17 cellular contexts compared by ENCODE assay signal in the genomic region with DNA sequence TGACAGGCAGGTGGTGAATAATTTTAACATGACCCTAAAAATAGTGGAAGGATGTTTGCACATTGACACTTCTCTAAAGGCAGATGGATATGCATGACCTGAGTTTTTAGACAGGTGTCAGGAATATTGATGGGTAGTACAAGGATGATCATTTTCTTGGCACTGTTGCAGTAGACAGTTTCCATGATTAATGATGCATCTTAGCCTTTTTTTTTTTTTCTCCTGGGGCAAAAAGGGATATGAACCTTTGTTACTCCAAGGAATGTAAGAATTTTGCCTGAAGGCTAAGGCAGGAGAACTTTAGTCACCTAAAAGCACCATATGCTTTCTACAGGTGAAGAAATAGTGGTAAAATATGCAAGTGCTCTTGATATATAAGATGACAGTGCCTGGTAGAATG.
DNase-seq lines count a peak whose midpoint lies in the region; ATAC-seq, FAIRE-seq and TF ChIP-seq lines count a peak whose summit lies in the region.
"Had no signal": no experiment of that assay in that cellular context is flagged by ENCODE, and none has a peak within 500 bp of the region (broad histone marks: within the 10 kb centered on the region; RNA-seq: fewer than 3 reads in every experiment).

No MANE protein-coding gene starts in this region.

- DNase-seq in Caki2 (ENCODE audit: low read depth), result peak; percentile 40
- peak; percentile 74 for DNase-seq in NCI-H146 (lab: John Stamatoyannopoulos, UW)
- peak in 1 of 2 experiments; percentile 36 for DNase-seq in PC-9
- peak; percentile 29 for DNase-seq in myocyte (ENCODE audit: low read depth)
- DNase-seq in GM03348 (ENCODE audit: low spot score), result no peak
- no peak for DNase-seq in GM19239 (ENCODE audit: insufficient read length, low spot score)
- DNase-seq: ACHN; CD4-positive, CD25-positive, alpha-beta regulatory T cell; H9; NCI-H1694 treated with DMSO at 0.1 percent for 48 hours; NCI-H526; SIG-M5; T-helper 17 cell had no signal

- no peaks in the 10 kb centered on the region for H3K79me2 ChIP-seq in PC-9 (ENCODE audit: low read depth)

- H3K9me3 ChIP-seq in PC-9 (ENCODE audit: insufficient read depth, low read depth) (no peaks in the 10 kb centered on the region), gastroesophageal sphincter (no peaks in the 10 kb centered on the region)

- H3K27ac ChIP-seq in PC-9 (0 out of 2 replicates have a peak overlapping the region, but pooled peaks have one; percentile 12), gastroesophageal sphincter (no peak overlapping the region)

- H3K4me2 ChIP-seq in PC-9, result 0 out of 2 replicates have a peak overlapping the region, but pooled peaks have one; percentile 7

- POLR2A ChIA-PET in PC-9 (lab: Charles Lee; ENCODE audit: unreplicated experiment), result no interaction called here

- H3K36me3 ChIP-seq in PC-9 (ENCODE audit: low read depth), result no peaks in the 10 kb centered on the region
- no peaks in the 10 kb centered on the region for H3K36me3 ChIP-seq in gastroesophageal sphincter

- H3K4me1 ChIP-seq in PC-9 (replicated peaks; ENCODE audit: insufficient read depth), result no peaks in the 10 kb centered on the region
- peaks cover 0 to 4% (median 0%) of the 10 kb centered on the region in 3 donors for H3K4me1 ChIP-seq in gastroesophageal sphincter

- H3K9me2 ChIP-seq in PC-9 (ENCODE audit: insufficient read depth), result no peaks in the 10 kb centered on the region

- TF ChIP-seq CTCF in PC-9 (conservative IDR thresholded peaks at IDR 0.05), result no peak
- no peak for TF ChIP-seq CTCF in gastroesophageal sphincter (IDR thresholded peaks at IDR 0.05)

- CTCF ChIA-PET in PC-9 (lab: Charles Lee), result no interaction called here

- H3F3A ChIP-seq in PC-9 (ENCODE audit: insufficient read depth, low read depth), result no peaks in the 10 kb centered on the region

- ATAC-seq in gastroesophageal sphincter (no peak), GM18519 (IDR thresholded peaks at IDR 0.05; ENCODE audit: low FRiP score, unreplicated experiment) (no peak)
- ATAC-seq: Panc1, T-helper 17 cell had no signal

- no peaks in the 10 kb centered on the region for H4K20me1 ChIP-seq in PC-9 (ENCODE audit: insufficient read depth)

- BruUV-seq in PC-9 (replicated peaks; lab: Mats Ljungman, UMichigan), result no TSS peak

- H3K27me3 ChIP-seq in PC-9 (ENCODE audit: insufficient read depth, low read depth) (no peaks in the 10 kb centered on the region), gastroesophageal sphincter (no peaks in the 10 kb centered on the region)

- intact Hi-C loops in PC-9 (cut with micrococcal nuclease; ENCODE audit: unreplicated experiment), result no loop called here

- TF ChIP-seq POLR2A in gastroesophageal sphincter (IDR thresholded peaks at IDR 0.05), result no peak

- no peak overlapping the region for H2AFZ ChIP-seq in PC-9

- TF ChIP-seq EP300 in gastroesophageal sphincter (IDR thresholded peaks at IDR 0.05), result no peak

- in situ Hi-C loops in Caki2 (cut with HindIII; ENCODE audit: low pct_unique_long_range_greater_than_20kb, low sequenced_read_pairs), result loop anchor here (25.0 kb wide), 1 partner anchor 421 kb away; no protein-coding TSS in a partner anchor

- no peak for FAIRE-seq in GM19239 (lab: Jason Lieb, UNC)
- FAIRE-seq: D721Med had no signal

- H3K4me3 ChIP-seq in PC-9 (no peak overlapping the region), gastroesophageal sphincter (no peak overlapping the region)

Comparison
In these comparisons a context has a peak if more than half of its experiments do, and no peak if none do; other contexts are left out.
1. DNase-seq: peak in Caki2 (single experiment), NCI-H146 (single experiment) and myocyte (single experiment); none in GM03348 (single experiment) and GM19239 (single experiment).